ENCODE assay signal across 1 cellular context in the genomic region with DNA sequence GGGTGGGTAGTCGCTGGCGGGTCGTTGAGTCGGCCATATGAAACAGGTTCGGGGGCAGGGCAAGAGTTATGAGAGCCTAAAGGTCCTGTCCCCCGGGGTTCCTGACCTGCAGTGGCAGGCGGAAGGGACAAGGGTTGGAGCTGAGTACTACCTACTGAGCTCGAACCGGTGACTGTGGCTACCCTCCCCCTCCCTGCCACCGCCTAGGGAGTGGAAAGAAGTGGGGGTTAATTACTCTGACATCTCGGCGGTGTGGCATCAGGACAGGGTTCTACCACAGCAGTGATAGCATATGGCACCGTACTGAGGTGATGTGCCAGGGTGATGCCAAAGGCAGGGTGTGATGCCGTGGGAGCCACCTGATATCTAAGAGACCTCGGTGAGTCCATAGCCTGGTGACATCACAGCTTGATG.
TF ChIP-seq lines count a peak whose summit lies in the region.

No MANE protein-coding gene starts in this region.

TF ChIP-seq in K562, 482 proteins besides CTCF, POLR2A, EP300 and RAD21 (continued from another document):
- TF ChIP-seq, protein P1, sequence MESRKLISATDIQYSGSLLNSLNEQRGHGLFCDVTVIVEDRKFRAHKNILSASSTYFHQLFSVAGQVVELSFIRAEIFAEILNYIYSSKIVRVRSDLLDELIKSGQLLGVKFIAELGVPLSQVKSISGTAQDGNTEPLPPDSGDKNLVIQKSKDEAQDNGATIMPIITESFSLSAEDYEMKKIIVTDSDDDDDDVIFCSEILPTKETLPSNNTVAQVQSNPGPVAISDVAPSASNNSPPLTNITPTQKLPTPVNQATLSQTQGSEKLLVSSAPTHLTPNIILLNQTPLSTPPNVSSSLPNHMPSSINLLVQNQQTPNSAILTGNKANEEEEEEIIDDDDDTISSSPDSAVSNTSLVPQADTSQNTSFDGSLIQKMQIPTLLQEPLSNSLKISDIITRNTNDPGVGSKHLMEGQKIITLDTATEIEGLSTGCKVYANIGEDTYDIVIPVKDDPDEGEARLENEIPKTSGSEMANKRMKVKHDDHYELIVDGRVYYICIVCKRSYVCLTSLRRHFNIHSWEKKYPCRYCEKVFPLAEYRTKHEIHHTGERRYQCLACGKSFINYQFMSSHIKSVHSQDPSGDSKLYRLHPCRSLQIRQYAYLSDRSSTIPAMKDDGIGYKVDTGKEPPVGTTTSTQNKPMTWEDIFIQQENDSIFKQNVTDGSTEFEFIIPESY (CRISPR knock-in tag; IDR thresholded peaks at IDR 0.05): no peak
- no peak for TF ChIP-seq EZH2 (IDR thresholded peaks at IDR 0.05; ENCODE audit: borderline replicate concordance, low read depth, low read length)
- TF ChIP-seq ZBTB40 (IDR thresholded peaks at IDR 0.05): peak; percentile 53
- no peak for TF ChIP-seq ZBTB40 (CRISPR knock-in tag; IDR thresholded peaks at IDR 0.05)
- 0 out of 2 replicates have a peak, but pooled peaks have one; percentile 23 for TF ChIP-seq NCOA1 (IDR thresholded peaks at IDR 0.05; ENCODE audit: low read depth)
- no peak for TF ChIP-seq TFAM (CRISPR knock-in tag; conservative IDR thresholded peaks at IDR 0.05)
- TF ChIP-seq RAD51 (IDR thresholded peaks at IDR 0.05; ENCODE audit: borderline replicate concordance, low read depth): no peak
- TF ChIP-seq ZBTB2 (IDR thresholded peaks at IDR 0.05): no peak
- TF ChIP-seq POLR2B (IDR thresholded peaks at IDR 0.05; ENCODE audit: low read depth, partially characterized antibody): no peak
- no peak for TF ChIP-seq HNRNPK (IDR thresholded peaks at IDR 0.05; ENCODE audit: low read depth, low read length, poor library complexity, severe bottlenecking)
- TF ChIP-seq PHF8 (IDR thresholded peaks at IDR 0.05; ENCODE audit: borderline replicate concordance, low read length): peak; percentile 26; the same call in 1 of the 2 replicates
- TF ChIP-seq, protein P2, sequence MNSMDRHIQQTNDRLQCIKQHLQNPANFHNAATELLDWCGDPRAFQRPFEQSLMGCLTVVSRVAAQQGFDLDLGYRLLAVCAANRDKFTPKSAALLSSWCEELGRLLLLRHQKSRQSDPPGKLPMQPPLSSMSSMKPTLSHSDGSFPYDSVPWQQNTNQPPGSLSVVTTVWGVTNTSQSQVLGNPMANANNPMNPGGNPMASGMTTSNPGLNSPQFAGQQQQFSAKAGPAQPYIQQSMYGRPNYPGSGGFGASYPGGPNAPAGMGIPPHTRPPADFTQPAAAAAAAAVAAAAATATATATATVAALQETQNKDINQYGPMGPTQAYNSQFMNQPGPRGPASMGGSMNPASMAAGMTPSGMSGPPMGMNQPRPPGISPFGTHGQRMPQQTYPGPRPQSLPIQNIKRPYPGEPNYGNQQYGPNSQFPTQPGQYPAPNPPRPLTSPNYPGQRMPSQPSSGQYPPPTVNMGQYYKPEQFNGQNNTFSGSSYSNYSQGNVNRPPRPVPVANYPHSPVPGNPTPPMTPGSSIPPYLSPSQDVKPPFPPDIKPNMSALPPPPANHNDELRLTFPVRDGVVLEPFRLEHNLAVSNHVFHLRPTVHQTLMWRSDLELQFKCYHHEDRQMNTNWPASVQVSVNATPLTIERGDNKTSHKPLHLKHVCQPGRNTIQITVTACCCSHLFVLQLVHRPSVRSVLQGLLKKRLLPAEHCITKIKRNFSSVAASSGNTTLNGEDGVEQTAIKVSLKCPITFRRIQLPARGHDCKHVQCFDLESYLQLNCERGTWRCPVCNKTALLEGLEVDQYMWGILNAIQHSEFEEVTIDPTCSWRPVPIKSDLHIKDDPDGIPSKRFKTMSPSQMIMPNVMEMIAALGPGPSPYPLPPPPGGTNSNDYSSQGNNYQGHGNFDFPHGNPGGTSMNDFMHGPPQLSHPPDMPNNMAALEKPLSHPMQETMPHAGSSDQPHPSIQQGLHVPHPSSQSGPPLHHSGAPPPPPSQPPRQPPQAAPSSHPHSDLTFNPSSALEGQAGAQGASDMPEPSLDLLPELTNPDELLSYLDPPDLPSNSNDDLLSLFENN (IDR thresholded peaks at IDR 0.05; ENCODE audit: low read depth in 2 of 2, low read length in 2 of 2): no peak
